In the genomic region with DNA sequence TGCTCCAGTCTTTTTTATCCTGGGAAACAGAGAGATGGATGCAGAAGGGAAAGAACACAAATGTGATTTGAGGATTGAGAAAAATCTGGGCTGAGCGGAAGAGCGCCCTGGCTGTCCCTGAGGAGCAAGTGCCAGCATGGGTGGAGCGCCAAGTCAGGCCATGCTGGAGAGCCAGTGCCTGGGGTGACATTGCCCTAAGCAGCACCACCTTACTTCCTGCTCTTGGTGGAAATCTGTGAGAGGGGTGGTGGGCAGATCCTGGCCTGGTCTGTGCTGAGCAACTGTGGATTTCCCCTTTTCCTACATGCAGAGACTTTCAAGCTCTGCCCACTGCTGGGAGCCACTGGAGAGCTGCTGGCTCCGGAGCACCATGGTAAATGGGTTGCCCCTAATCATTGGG, we compare ENCODE assay signal across 1 cellular context.
TF ChIP-seq lines count a peak whose summit lies in the region.

No MANE protein-coding gene starts in this region.

TF ChIP-seq in H1, 55 proteins besides CTCF, POLR2A, EP300 and RAD21:
- TF ChIP-seq GTF2F1 (IDR thresholded peaks at IDR 0.05; ENCODE audit: borderline replicate concordance, low read depth, low read length): no peak
